24 cellular contexts compared by ENCODE assay signal in genomic region chr9:87549774-87550173, GRCh38.
"Had no signal": no experiment of that assay in that cellular context is flagged by ENCODE, and none has a peak within 500 bp of the region (broad histone marks: within the 10 kb centered on the region; RNA-seq: fewer than 3 reads in every experiment).

No MANE protein-coding gene starts in this region.

- DNase-seq: activated CD4-positive, alpha-beta T cell treated with anti-CD3 and anti-CD28 coated beads, Interleukin-2, amount 10 ng/mL, durations not matched to agents 7 days and 5 days; activated CD4-positive, CD25-positive, alpha-beta regulatory T cell treated with anti-CD3 and anti-CD28 coated beads, Interleukin-2, amount 50 U/mL, for 72 hours; activated T-cell treated with anti-CD3 and anti-CD28 coated beads, Interleukin-2, amount 50 U/mL, for 1 hour; central memory CD4-positive, alpha-beta T cell; effector memory CD4-positive, alpha-beta T cell; foreskin melanocyte; hypothalamus; left ventricle myocardium superior; mammary epithelial cell; midbrain; nucleus accumbens; stimulated activated CD4-positive, alpha-beta T cell treated with anti-CD3 and anti-CD28 coated beads, Interleukin-15, amount 100 ng/mL, for 24 hours; T-cell; WERI-Rb-1 had no signal

- H3K79me2 ChIP-seq: parathyroid adenoma had no signal

- ATAC-seq: left ventricle myocardium superior; sciatic nerve; stimulated activated memory B cell treated with anti-CD40 and anti-IgM and Interleukin-4, amounts not matched to agents 10 μg/mL and 1 μg/mL and 100 μg/mL, for 72 hours had no signal

- H3K27ac ChIP-seq: parathyroid adenoma, thoracic aorta, WERI-Rb-1 had no signal

- H2AFZ ChIP-seq: parathyroid adenoma had no signal

- H3K9me3 Mint-ChIP-seq: activated CD4-positive, alpha-beta T cell treated with anti-CD3 and anti-CD28 coated beads, Interleukin-2, amount 10 ng/mL, durations not matched to agents 7 days and 5 days; stimulated activated memory B cell treated with anti-CD40 and anti-IgM and Interleukin-4, amounts not matched to agents 10 μg/mL and 1 μg/mL and 100 μg/mL, for 72 hours; T-cell; T-helper 2 cell treated with Interferon-gamma antibody and Interleukin-4, amounts not matched to agents 5 μg/mL and 100 μg/mL, for 36 hours had no signal

- FAIRE-seq: astrocyte, colon, TTC549 had no signal

- H3K4me2 ChIP-seq: smooth muscle cell had no signal

- H3K36me3 Mint-ChIP-seq: stimulated activated memory B cell treated with anti-CD40 and anti-IgM and Interleukin-4, amounts not matched to agents 10 μg/mL and 1 μg/mL and 100 μg/mL, for 72 hours; T-cell had no signal

- H3K4me1 Mint-ChIP-seq: activated CD4-positive, alpha-beta T cell treated with anti-CD3 and anti-CD28 coated beads, Interleukin-2, amount 10 ng/mL, durations not matched to agents 7 days and 5 days; stimulated activated memory B cell treated with anti-CD40 and anti-IgM and Interleukin-4, amounts not matched to agents 10 μg/mL and 1 μg/mL and 100 μg/mL, for 72 hours; T-cell had no signal

- H3K36me3 ChIP-seq: thoracic aorta had no signal

- H3K27me3 Mint-ChIP-seq: activated CD4-positive, alpha-beta T cell treated with anti-CD3 and anti-CD28 coated beads, Interleukin-2, amount 10 ng/mL, durations not matched to agents 7 days and 5 days; stimulated activated memory B cell treated with anti-CD40 and anti-IgM and Interleukin-4, amounts not matched to agents 10 μg/mL and 1 μg/mL and 100 μg/mL, for 72 hours had no signal

- H3K4me3 ChIP-seq: smooth muscle cell, thoracic aorta had no signal

- H3K9me3 ChIP-seq: thoracic aorta had no signal

- H3K27ac Mint-ChIP-seq: activated CD4-positive, alpha-beta T cell treated with anti-CD3 and anti-CD28 coated beads, Interleukin-2, amount 10 ng/mL, durations not matched to agents 7 days and 5 days; activated naive CD8-positive, alpha-beta T cell; stimulated activated memory B cell treated with anti-CD40 and anti-IgM and Interleukin-4, amounts not matched to agents 10 μg/mL and 1 μg/mL and 100 μg/mL, for 72 hours; T-cell; T-helper 2 cell treated with Interferon-gamma antibody and Interleukin-4, amounts not matched to agents 5 μg/mL and 100 μg/mL, for 36 hours had no signal

- H3K4me3 Mint-ChIP-seq: activated CD4-positive, alpha-beta T cell treated with anti-CD3 and anti-CD28 coated beads, Interleukin-2, amount 10 ng/mL, durations not matched to agents 7 days and 5 days; activated naive CD8-positive, alpha-beta T cell; stimulated activated memory B cell treated with anti-CD40 and anti-IgM and Interleukin-4, amounts not matched to agents 10 μg/mL and 1 μg/mL and 100 μg/mL, for 72 hours; T-cell; T-helper 2 cell treated with Interferon-gamma antibody and Interleukin-4, amounts not matched to agents 5 μg/mL and 100 μg/mL, for 36 hours had no signal
